1 cellular context compared by ENCODE assay signal in the genomic region with DNA sequence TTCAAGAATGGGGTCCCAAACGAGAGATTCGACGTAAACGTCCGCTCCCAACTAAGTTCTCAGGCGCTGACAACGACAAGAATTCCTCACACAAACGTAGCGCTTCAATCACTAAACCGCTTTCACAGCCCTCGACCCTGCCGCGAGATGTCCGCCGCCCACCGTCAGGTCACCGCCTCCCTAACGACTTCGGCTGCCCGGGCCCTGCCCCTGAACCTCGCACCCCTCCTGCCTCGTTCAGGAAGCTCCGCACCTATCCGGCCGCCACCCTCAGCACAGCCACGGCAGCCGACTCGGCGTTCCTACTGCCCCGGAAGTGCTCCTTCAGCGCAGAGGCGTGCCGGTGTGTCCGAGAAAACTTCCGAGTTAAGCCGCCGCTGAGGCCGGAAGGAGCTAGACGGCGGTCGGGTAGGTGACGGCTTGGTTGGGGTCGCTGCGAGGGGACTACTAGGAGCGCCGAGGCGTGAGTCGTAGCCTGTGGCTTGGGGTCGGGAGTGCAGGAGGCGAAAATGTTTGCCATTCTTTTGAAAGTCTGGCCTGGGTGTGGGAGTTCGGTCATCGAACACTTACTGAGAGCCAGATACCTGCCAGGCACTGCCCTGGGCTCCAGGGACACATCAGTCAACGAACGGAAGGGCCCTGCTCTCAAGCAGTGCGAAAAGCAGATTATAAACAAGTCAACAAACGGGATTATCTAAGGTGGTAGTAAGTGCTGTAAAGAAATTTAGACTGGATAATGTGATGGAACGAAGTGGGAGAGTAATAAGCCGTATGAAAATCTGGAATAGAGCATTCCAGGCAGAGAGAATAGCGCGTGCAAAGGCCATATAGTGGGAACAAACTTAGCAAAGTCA.
TF ChIP-seq lines count a peak whose summit lies in the region.

A gene (minus strand): TSS at position 307 of the 854 bp plus-strand sequence. CDS start 3,957 bp downstream, outside the sequence.
A gene (plus strand): TSS at position 364 of the 854 bp plus-strand sequence. CDS start 10,756 bp downstream, outside the sequence.

TF ChIP-seq in K562, 482 proteins besides CTCF, POLR2A, EP300 and RAD21 (continued from another document):
- TF ChIP-seq, protein P1, sequence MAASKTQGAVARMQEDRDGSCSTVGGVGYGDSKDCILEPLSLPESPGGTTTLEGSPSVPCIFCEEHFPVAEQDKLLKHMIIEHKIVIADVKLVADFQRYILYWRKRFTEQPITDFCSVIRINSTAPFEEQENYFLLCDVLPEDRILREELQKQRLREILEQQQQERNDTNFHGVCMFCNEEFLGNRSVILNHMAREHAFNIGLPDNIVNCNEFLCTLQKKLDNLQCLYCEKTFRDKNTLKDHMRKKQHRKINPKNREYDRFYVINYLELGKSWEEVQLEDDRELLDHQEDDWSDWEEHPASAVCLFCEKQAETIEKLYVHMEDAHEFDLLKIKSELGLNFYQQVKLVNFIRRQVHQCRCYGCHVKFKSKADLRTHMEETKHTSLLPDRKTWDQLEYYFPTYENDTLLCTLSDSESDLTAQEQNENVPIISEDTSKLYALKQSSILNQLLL (CRISPR knock-in tag; IDR thresholded peaks at IDR 0.05; ENCODE audit: borderline replicate concordance) = no peak
- peak; percentile 52; the same call in 1 of the 2 replicates for TF ChIP-seq HDAC2 (IDR thresholded peaks at IDR 0.05)
- TF ChIP-seq ZFP36 (IDR thresholded peaks at IDR 0.05; ENCODE audit: low read depth, low read length, partially characterized antibody) = no peak
- TF ChIP-seq, protein P2, sequence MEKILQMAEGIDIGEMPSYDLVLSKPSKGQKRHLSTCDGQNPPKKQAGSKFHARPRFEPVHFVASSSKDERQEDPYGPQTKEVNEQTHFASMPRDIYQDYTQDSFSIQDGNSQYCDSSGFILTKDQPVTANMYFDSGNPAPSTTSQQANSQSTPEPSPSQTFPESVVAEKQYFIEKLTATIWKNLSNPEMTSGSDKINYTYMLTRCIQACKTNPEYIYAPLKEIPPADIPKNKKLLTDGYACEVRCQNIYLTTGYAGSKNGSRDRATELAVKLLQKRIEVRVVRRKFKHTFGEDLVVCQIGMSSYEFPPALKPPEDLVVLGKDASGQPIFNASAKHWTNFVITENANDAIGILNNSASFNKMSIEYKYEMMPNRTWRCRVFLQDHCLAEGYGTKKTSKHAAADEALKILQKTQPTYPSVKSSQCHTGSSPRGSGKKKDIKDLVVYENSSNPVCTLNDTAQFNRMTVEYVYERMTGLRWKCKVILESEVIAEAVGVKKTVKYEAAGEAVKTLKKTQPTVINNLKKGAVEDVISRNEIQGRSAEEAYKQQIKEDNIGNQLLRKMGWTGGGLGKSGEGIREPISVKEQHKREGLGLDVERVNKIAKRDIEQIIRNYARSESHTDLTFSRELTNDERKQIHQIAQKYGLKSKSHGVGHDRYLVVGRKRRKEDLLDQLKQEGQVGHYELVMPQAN (IDR thresholded peaks at IDR 0.05; ENCODE audit: borderline replicate concordance) = peak; percentile 76
- no peak for TF ChIP-seq PRMT5 (CRISPR knock-in tag; IDR thresholded peaks at IDR 0.05)
- TF ChIP-seq ZKSCAN8 (CRISPR knock-in tag; IDR thresholded peaks at IDR 0.05) = no peak
- no peak for TF ChIP-seq TRIM28 (IDR thresholded peaks at IDR 0.05)
- peak; percentile 71; the same call in 1 of the 2 replicates for TF ChIP-seq XRCC5 (IDR thresholded peaks at IDR 0.05; ENCODE audit: low read depth, low read length)
- TF ChIP-seq RBFOX2 (IDR thresholded peaks at IDR 0.05; ENCODE audit: low read depth, low read length) = peak; percentile 98
- TF ChIP-seq, protein P3, sequence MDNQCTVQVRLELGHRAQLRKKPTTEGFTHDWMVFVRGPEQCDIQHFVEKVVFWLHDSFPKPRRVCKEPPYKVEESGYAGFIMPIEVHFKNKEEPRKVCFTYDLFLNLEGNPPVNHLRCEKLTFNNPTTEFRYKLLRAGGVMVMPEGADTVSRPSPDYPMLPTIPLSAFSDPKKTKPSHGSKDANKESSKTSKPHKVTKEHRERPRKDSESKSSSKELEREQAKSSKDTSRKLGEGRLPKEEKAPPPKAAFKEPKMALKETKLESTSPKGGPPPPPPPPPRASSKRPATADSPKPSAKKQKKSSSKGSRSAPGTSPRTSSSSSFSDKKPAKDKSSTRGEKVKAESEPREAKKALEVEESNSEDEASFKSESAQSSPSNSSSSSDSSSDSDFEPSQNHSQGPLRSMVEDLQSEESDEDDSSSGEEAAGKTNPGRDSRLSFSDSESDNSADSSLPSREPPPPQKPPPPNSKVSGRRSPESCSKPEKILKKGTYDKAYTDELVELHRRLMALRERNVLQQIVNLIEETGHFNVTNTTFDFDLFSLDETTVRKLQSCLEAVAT (IDR thresholded peaks at IDR 0.05) = peak; percentile 47 to 80; a peak in 2 of 4 replicates
- TF ChIP-seq, protein P4, sequence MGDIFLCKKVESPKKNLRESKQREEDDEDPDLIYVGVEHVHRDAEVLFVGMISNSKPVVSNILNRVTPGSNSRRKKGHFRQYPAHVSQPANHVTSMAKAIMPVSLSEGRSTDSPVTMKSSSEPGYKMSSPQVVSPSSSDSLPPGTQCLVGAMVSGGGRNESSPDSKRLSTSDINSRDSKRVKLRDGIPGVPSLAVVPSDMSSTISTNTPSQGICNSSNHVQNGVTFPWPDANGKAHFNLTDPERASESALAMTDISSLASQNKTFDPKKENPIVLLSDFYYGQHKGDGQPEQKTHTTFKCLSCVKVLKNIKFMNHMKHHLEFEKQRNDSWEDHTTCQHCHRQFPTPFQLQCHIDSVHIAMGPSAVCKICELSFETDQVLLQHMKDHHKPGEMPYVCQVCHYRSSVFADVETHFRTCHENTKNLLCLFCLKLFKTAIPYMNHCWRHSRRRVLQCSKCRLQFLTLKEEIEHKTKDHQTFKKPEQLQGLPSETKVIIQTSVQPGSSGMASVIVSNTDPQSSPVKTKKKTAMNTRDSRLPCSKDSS (IDR thresholded peaks at IDR 0.05; ENCODE audit: low read depth, partially characterized antibody) = no peak
- TF ChIP-seq, protein P5, sequence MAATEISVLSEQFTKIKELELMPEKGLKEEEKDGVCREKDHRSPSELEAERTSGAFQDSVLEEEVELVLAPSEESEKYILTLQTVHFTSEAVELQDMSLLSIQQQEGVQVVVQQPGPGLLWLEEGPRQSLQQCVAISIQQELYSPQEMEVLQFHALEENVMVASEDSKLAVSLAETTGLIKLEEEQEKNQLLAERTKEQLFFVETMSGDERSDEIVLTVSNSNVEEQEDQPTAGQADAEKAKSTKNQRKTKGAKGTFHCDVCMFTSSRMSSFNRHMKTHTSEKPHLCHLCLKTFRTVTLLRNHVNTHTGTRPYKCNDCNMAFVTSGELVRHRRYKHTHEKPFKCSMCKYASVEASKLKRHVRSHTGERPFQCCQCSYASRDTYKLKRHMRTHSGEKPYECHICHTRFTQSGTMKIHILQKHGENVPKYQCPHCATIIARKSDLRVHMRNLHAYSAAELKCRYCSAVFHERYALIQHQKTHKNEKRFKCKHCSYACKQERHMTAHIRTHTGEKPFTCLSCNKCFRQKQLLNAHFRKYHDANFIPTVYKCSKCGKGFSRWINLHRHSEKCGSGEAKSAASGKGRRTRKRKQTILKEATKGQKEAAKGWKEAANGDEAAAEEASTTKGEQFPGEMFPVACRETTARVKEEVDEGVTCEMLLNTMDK (IDR thresholded peaks at IDR 0.05; ENCODE audit: borderline replicate concordance, insufficient read depth, low read depth, low read length, poor library complexity, severe bottlenecking) = no peak
- TF ChIP-seq RB1 (IDR thresholded peaks at IDR 0.05; ENCODE audit: low read depth) = peak; percentile 63; the same call in 1 of the 2 replicates
- TF ChIP-seq, protein P6, sequence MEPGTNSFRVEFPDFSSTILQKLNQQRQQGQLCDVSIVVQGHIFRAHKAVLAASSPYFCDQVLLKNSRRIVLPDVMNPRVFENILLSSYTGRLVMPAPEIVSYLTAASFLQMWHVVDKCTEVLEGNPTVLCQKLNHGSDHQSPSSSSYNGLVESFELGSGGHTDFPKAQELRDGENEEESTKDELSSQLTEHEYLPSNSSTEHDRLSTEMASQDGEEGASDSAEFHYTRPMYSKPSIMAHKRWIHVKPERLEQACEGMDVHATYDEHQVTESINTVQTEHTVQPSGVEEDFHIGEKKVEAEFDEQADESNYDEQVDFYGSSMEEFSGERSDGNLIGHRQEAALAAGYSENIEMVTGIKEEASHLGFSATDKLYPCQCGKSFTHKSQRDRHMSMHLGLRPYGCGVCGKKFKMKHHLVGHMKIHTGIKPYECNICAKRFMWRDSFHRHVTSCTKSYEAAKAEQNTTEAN (CRISPR knock-in tag; IDR thresholded peaks at IDR 0.05) = peak; percentile 66; the same call in 1 of the 2 replicates
- no peak for TF ChIP-seq ZFP30 (CRISPR knock-in tag; IDR thresholded peaks at IDR 0.05; ENCODE audit: borderline replicate concordance)
- TF ChIP-seq ZBED1 (IDR thresholded peaks at IDR 0.05) = 0 out of 2 replicates have a peak, but pooled peaks have one; percentile 40
- TF ChIP-seq, protein P7, sequence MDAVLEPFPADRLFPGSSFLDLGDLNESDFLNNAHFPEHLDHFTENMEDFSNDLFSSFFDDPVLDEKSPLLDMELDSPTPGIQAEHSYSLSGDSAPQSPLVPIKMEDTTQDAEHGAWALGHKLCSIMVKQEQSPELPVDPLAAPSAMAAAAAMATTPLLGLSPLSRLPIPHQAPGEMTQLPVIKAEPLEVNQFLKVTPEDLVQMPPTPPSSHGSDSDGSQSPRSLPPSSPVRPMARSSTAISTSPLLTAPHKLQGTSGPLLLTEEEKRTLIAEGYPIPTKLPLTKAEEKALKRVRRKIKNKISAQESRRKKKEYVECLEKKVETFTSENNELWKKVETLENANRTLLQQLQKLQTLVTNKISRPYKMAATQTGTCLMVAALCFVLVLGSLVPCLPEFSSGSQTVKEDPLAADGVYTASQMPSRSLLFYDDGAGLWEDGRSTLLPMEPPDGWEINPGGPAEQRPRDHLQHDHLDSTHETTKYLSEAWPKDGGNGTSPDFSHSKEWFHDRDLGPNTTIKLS (IDR thresholded peaks at IDR 0.05; ENCODE audit: borderline replicate concordance, low read depth) = peak; percentile 83; the same call in 1 of the 2 replicates
- TF ChIP-seq LCOR (CRISPR knock-in tag; IDR thresholded peaks at IDR 0.05) = peak; percentile 88
- TF ChIP-seq, protein P8, sequence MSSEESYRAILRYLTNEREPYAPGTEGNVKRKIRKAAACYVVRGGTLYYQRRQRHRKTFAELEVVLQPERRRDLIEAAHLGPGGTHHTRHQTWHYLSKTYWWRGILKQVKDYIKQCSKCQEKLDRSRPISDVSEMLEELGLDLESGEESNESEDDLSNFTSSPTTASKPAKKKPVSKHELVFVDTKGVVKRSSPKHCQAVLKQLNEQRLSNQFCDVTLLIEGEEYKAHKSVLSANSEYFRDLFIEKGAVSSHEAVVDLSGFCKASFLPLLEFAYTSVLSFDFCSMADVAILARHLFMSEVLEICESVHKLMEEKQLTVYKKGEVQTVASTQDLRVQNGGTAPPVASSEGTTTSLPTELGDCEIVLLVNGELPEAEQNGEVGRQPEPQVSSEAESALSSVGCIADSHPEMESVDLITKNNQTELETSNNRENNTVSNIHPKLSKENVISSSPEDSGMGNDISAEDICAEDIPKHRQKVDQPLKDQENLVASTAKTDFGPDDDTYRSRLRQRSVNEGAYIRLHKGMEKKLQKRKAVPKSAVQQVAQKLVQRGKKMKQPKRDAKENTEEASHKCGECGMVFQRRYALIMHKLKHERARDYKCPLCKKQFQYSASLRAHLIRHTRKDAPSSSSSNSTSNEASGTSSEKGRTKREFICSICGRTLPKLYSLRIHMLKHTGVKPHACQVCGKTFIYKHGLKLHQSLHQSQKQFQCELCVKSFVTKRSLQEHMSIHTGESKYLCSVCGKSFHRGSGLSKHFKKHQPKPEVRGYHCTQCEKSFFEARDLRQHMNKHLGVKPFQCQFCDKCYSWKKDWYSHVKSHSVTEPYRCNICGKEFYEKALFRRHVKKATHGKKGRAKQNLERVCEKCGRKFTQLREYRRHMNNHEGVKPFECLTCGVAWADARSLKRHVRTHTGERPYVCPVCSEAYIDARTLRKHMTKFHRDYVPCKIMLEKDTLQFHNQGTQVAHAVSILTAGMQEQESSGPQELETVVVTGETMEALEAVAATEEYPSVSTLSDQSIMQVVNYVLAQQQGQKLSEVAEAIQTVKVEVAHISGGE (CRISPR knock-in tag; IDR thresholded peaks at IDR 0.05) = peak; percentile 86 to 97 (median 91); a peak in 5 of 6 replicates
- peak; percentile 11; the same call in 1 of the 2 replicates for TF ChIP-seq TEAD4 (IDR thresholded peaks at IDR 0.05; ENCODE audit: low read length)
- TF ChIP-seq TEAD4 (CRISPR knock-in tag; IDR thresholded peaks at IDR 0.05; ENCODE audit: borderline replicate concordance) = no peak
- TF ChIP-seq ZEB2 (IDR thresholded peaks at IDR 0.05) = 0 out of 2 replicates have a peak, but pooled peaks have one; percentile 63
- TF ChIP-seq ESRRA (IDR thresholded peaks at IDR 0.05; ENCODE audit: borderline replicate concordance, low read depth) = peak; percentile 52; the same call in 1 of the 2 replicates
- TF ChIP-seq ZNF583 (CRISPR knock-in tag; IDR thresholded peaks at IDR 0.05) = 0 out of 2 replicates have a peak, but pooled peaks have one; percentile 12
- TF ChIP-seq SMAD1 (IDR thresholded peaks at IDR 0.05; ENCODE audit: low read depth, low read length, partially characterized antibody) = peak; percentile 67
- TF ChIP-seq RFX5 (IDR thresholded peaks at IDR 0.05; ENCODE audit: low read depth, low read length) = no peak
- peak; percentile 71; the same call in 1 of the 2 replicates for TF ChIP-seq NBN (IDR thresholded peaks at IDR 0.05; ENCODE audit: low read depth)
- TF ChIP-seq, protein P9, sequence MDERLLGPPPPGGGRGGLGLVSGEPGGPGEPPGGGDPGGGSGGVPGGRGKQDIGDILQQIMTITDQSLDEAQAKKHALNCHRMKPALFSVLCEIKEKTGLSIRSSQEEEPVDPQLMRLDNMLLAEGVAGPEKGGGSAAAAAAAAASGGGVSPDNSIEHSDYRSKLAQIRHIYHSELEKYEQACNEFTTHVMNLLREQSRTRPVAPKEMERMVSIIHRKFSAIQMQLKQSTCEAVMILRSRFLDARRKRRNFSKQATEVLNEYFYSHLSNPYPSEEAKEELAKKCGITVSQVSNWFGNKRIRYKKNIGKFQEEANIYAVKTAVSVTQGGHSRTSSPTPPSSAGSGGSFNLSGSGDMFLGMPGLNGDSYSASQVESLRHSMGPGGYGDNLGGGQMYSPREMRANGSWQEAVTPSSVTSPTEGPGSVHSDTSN (CRISPR knock-in tag; IDR thresholded peaks at IDR 0.05; ENCODE audit: low read depth) = no peak
- TF ChIP-seq, protein P9 (tag; conservative IDR thresholded peaks at IDR 0.05; ENCODE audit: low read depth) = 0 out of 2 replicates have a peak, but pooled peaks have one; percentile 0
- 0 out of 4 replicates have a peak, but pooled peaks of 1 of the 2 experiments have one; percentile 27 for TF ChIP-seq ETV6 (IDR thresholded peaks at IDR 0.05; ENCODE audit: borderline replicate concordance in 1 of 2, low read depth in 2 of 2, low read length in 1 of 2)
- TF ChIP-seq ETV6 (CRISPR knock-in tag; IDR thresholded peaks at IDR 0.05; ENCODE audit: borderline replicate concordance) = peak; percentile 84; the same call in 1 of the 2 replicates
- TF ChIP-seq SP1 (CRISPR knock-in tag; IDR thresholded peaks at IDR 0.05) = peak; percentile 76
- TF ChIP-seq DIDO1 (tag; IDR thresholded peaks at IDR 0.05; ENCODE audit: low read depth) = peak; percentile 91
- no peak for TF ChIP-seq MAFF (IDR thresholded peaks at IDR 0.05; ENCODE audit: low read length)
- TF ChIP-seq NR2C2 (CRISPR knock-in tag; IDR thresholded peaks at IDR 0.05) = peak; percentile 100
- peak; percentile 100 for TF ChIP-seq NR2C2 (tag; IDR thresholded peaks at IDR 0.05)
- TF ChIP-seq ZNF76 (CRISPR knock-in tag; IDR thresholded peaks at IDR 0.05; ENCODE audit: borderline replicate concordance) = no peak
